Comparison of ENCODE assay signal across 27 cellular contexts in genomic region chr3:80018375-80018774, GRCh38.
"Had no signal": no experiment of that assay in that cellular context is flagged by ENCODE, and none has a peak within 500 bp of the region (broad histone marks: within the 10 kb centered on the region; RNA-seq: fewer than 3 reads in every experiment).

No MANE protein-coding gene starts in this region.

- H3K36me3 ChIP-seq: ascending aorta, brain microvascular endothelial cell, Peyer's patch, SJSA1 had no signal

- H3K27ac Mint-ChIP-seq: activated CD8-positive, alpha-beta T cell treated with anti-CD3 and anti-CD28 coated beads for 36 hours; activated naive CD8-positive, alpha-beta T cell treated with anti-CD3 and anti-CD28 coated beads, Interleukin-2, amount 10 ng/mL, durations not matched to agents 7 days and 5 days; activated T-cell treated with anti-CD3 and anti-CD28 coated beads, Interleukin-2, amount 50 U/mL, for 72 hours; T-cell had no signal

- H3K4me1 ChIP-seq: ascending aorta, Peyer's patch had no signal

- DNase-seq: activated CD4-positive, alpha-beta T cell treated with anti-CD3 and anti-CD28 coated beads for 4 hours; activated CD8-positive, alpha-beta memory T cell treated with anti-CD3 and anti-CD28 coated beads, Interleukin-2, amount 50 U/mL, for 4 hours; activated CD8-positive, alpha-beta T cell treated with anti-CD3 and anti-CD28 coated beads for 36 hours; activated naive CD4-positive, alpha-beta T cell treated with anti-CD3 and anti-CD28 coated beads, Interleukin-2, amount 50 U/mL, for 16 hours; activated naive CD8-positive, alpha-beta T cell treated with anti-CD3 and anti-CD28 coated beads, Interleukin-2, amount 10 ng/mL, durations not matched to agents 7 days and 5 days; activated T-cell treated with anti-CD3 and anti-CD28 coated beads, Interleukin-2, amount 50 U/mL, for 72 hours; amniotic stem cell; brain microvascular endothelial cell; MM.1S; NCI-H1105; NCI-H1436; NCI-H1694 treated with DMSO at 0.1 percent for 48 hours; NCI-H2029 treated with DMSO at 0.1 percent for 48 hours; NCI-H345; NCI-H510A treated with DMSO at 0.1 percent for 48 hours; NCI-H69; NK-92 treated with Interleukin-12 subunit alpha and Interleukin-12 subunit beta, amount 100 ng/mL, for 24 hours; OCI-M1; Peyer's patch; SHP77; T-cell; T-helper 2 cell; T1000 had no signal

- H3K4me3 ChIP-seq: ascending aorta, Peyer's patch, SJSA1 had no signal

- H3K27me3 ChIP-seq: ascending aorta, brain microvascular endothelial cell, Peyer's patch, SJSA1 had no signal

- H3K36me3 Mint-ChIP-seq: activated naive CD8-positive, alpha-beta T cell treated with anti-CD3 and anti-CD28 coated beads, Interleukin-2, amount 10 ng/mL, durations not matched to agents 7 days and 5 days; T-cell had no signal

- H3K4me1 Mint-ChIP-seq: activated naive CD8-positive, alpha-beta T cell treated with anti-CD3 and anti-CD28 coated beads, Interleukin-2, amount 10 ng/mL, durations not matched to agents 7 days and 5 days; T-cell had no signal

- ATAC-seq: activated CD4-positive, CD25-positive, alpha-beta regulatory T cell treated with anti-CD3 and anti-CD28 coated beads, Interleukin-2, amount 50 U/mL, for 24 hours; activated CD8-positive, alpha-beta T cell treated with anti-CD3 and anti-CD28 coated beads for 36 hours; activated T-cell treated with anti-CD3 and anti-CD28 coated beads, Interleukin-2, amount 50 U/mL, for 72 hours; T-cell had no signal

- H3K4me3 Mint-ChIP-seq: activated CD8-positive, alpha-beta T cell treated with anti-CD3 and anti-CD28 coated beads for 36 hours; activated naive CD8-positive, alpha-beta T cell treated with anti-CD3 and anti-CD28 coated beads, Interleukin-2, amount 10 ng/mL, durations not matched to agents 7 days and 5 days; activated T-cell treated with anti-CD3 and anti-CD28 coated beads, Interleukin-2, amount 50 U/mL, for 72 hours; T-cell had no signal

- H3K9me3 ChIP-seq: ascending aorta, Peyer's patch, SJSA1 had no signal

- H3K27ac ChIP-seq: ascending aorta, Peyer's patch, RWPE1, SJSA1 had no signal

- H3K27me3 Mint-ChIP-seq: activated CD8-positive, alpha-beta T cell treated with anti-CD3 and anti-CD28 coated beads for 36 hours; activated naive CD8-positive, alpha-beta T cell treated with anti-CD3 and anti-CD28 coated beads, Interleukin-2, amount 10 ng/mL, durations not matched to agents 7 days and 5 days; T-cell had no signal
